Comparison of ENCODE assay signal across 24 cellular contexts in genomic region chr14:60819575-60819974, GRCh38.
"Had no signal": no experiment of that assay in that cellular context is flagged by ENCODE, and none has a peak within 500 bp of the region (broad histone marks: within the 10 kb centered on the region; RNA-seq: fewer than 3 reads in every experiment).

No MANE protein-coding gene starts in this region.

- H3K4me1 ChIP-seq: ascending aorta, body of pancreas had no signal

- FAIRE-seq: bronchial epithelial cell had no signal

- ATAC-seq: activated CD8-positive, alpha-beta memory T cell treated with anti-CD3 and anti-CD28 coated beads, Interleukin-2, amount 10 ng/mL, durations not matched to agents 7 days and 5 days; activated naive CD4-positive, alpha-beta T cell treated with anti-CD3 and anti-CD28 coated beads, Interleukin-2, amount 50 U/mL, for 72 hours; activated naive CD8-positive, alpha-beta T cell treated with anti-CD3 and anti-CD28 coated beads, Interleukin-2, amount 50 U/mL, for 24 hours; body of pancreas; T-helper 17 cell; WTC11 had no signal

- H3K27me3 ChIP-seq: ascending aorta, body of pancreas had no signal

- H3K9me3 ChIP-seq: ascending aorta, body of pancreas had no signal

- H3K27ac ChIP-seq: ascending aorta, body of pancreas, KMS-11 had no signal

- DNase-seq: activated CD4-positive, alpha-beta T cell treated with anti-CD3 and anti-CD28 coated beads for 48 hours; activated CD4-positive, alpha-beta T cell treated with anti-CD3 and anti-CD28 coated beads, Interleukin-2, amount 50 U/mL, for 48 hours; activated CD4-positive, CD25-positive, alpha-beta regulatory T cell treated with anti-CD3 and anti-CD28 coated beads, Interleukin-2, amount 50 U/mL, for 72 hours; activated CD8-positive, alpha-beta memory T cell treated with anti-CD3 and anti-CD28 coated beads, Interleukin-2, amount 10 ng/mL, durations not matched to agents 7 days and 5 days; activated effector memory CD4-positive, alpha-beta T cell treated with anti-CD3 and anti-CD28 coated beads, Interleukin-2, amount 50 U/mL, for 16 hours; activated naive CD4-positive, alpha-beta T cell treated with Interleukin-2 at 50 U/mL for 16 hours; activated naive CD8-positive, alpha-beta T cell treated with anti-CD3 and anti-CD28 coated beads, Interleukin-2, amount 50 U/mL, for 24 hours; activated T-cell treated with anti-CD3 and anti-CD28 coated beads, Interleukin-2, amount 50 U/mL, for 24 hours; amniotic stem cell; body of pancreas; NCI-H1092; NCI-H1417; NCI-H1930; NCI-H2171; NCI-H226; NCI-H526 treated with DMSO at 0.1 percent for 48 hours; SIG-M5; T-helper 17 cell; T-helper 9 cell had no signal

- H3K4me3 ChIP-seq: ascending aorta, body of pancreas had no signal
